Comparison of ENCODE assay signal across 22 cellular contexts in genomic region chr3:14864131-14864530, GRCh38. TPM values are rescaled to one million over a fixed set of nuclear protein-coding genes. Genes with fewer than 3 reads are reported as not detected.
"Had no signal": no experiment of that assay in that cellular context is flagged by ENCODE, and none has a peak within 500 bp of the region (broad histone marks: within the 10 kb centered on the region; RNA-seq: fewer than 3 reads in every experiment).

No MANE protein-coding gene starts in this region.

- H3K9me3 Mint-ChIP-seq: dendritic cell treated with granulocyte-macrophage colony-stimulating factor and Interleukin-4, amounts not matched to agents 40 ng/mL and 50 ng/mL, for 4 days; effector memory CD8-positive, alpha-beta T cell; immature natural killer cell; nephron progenitor cell; type B pancreatic cell had no signal

- H3K27ac ChIP-seq: neutrophil, sigmoid colon, stomach, vagina had no signal

- H3K4me1 Mint-ChIP-seq: immature natural killer cell, naive B cell had no signal

- ATAC-seq: effector memory CD8-positive, alpha-beta T cell; gastroesophageal sphincter had no signal

- H3K9me3 ChIP-seq: esophagus squamous epithelium, gastroesophageal sphincter, left lung, neutrophil, sigmoid colon, stomach, vagina had no signal

- H3K4me3 Mint-ChIP-seq: dendritic cell treated with granulocyte-macrophage colony-stimulating factor and Interleukin-4, amounts not matched to agents 40 ng/mL and 50 ng/mL, for 4 days; effector memory CD8-positive, alpha-beta T cell; immature natural killer cell; naive B cell; nephron progenitor cell; type B pancreatic cell had no signal

- H3K36me3 ChIP-seq: esophagus squamous epithelium, neutrophil, sigmoid colon, vagina had no signal

- H3K27ac Mint-ChIP-seq: dendritic cell treated with granulocyte-macrophage colony-stimulating factor and Interleukin-4, amounts not matched to agents 40 ng/mL and 50 ng/mL, for 4 days; effector memory CD8-positive, alpha-beta T cell; immature natural killer cell; naive B cell; nephron progenitor cell; type B pancreatic cell had no signal

- H3K27me3 Mint-ChIP-seq: dendritic cell treated with granulocyte-macrophage colony-stimulating factor and Interleukin-4, amounts not matched to agents 40 ng/mL and 50 ng/mL, for 4 days had no signal

- H3K36me3 Mint-ChIP-seq: immature natural killer cell, naive B cell, type B pancreatic cell had no signal

- H3K27me3 ChIP-seq: gastroesophageal sphincter, left lung, sigmoid colon, stomach, vagina had no signal

- DNase-seq: effector memory CD8-positive, alpha-beta T cell; esophagus squamous epithelium; foreskin fibroblast; glutamatergic neuron; immature natural killer cell; left lung; mesenchymal stem cell; midbrain; naive B cell; nephron progenitor cell; sigmoid colon; stimulated activated CD4-positive, alpha-beta T cell treated with anti-CD3 and anti-CD28 coated beads, Interleukin-12 subunit alpha, Interleukin-12 subunit beta, amount 100 ng/mL, for 4 hours; stimulated activated naive CD4-positive, alpha-beta T cell; stomach had no signal

- H3K4me3 ChIP-seq: esophagus squamous epithelium, gastroesophageal sphincter, left lung, lung, sigmoid colon, skin epidermis, stomach, vagina had no signal

RNA-seq across cellular contexts. Expression of gene FGD5, which starts 45.4 kb away (rescaled TPM):
- polyA plus RNA-seq: immature natural killer cell, keratinocyte had no signal
